Comparison of ENCODE assay signal across 14 cellular contexts in the genomic region with DNA sequence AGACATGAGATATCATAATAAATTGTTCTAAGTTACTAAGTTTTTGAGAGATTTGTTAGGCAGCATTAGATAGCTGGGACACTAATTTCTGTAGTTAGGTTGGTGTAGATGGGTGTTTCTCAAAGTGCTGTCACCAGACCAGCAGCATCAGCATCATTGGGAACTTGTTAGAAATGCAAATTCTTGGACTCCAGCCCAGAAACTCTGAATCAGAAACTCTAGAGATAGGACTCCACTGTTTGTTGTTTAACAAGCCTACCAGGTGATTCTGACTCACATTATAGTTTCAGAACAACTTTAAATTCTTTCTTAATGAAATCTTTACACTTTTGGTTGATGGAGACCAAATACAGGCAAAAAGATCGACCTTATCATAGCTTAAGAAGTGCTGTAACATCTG.
A peak's percentile ranks its signal among the peaks of the same experiment; 100 is the strongest.
DNase-seq lines count a peak whose midpoint lies in the region; ATAC-seq, FAIRE-seq and TF ChIP-seq lines count a peak whose summit lies in the region.
"Had no signal": no experiment of that assay in that cellular context is flagged by ENCODE, and none has a peak within 500 bp of the region (broad histone marks: within the 10 kb centered on the region; RNA-seq: fewer than 3 reads in every experiment).

No MANE protein-coding gene starts in this region.

- H3K9me3 ChIP-seq in Karpas-422 (ENCODE audit: low read length) (no peaks in the 10 kb centered on the region), GM12878 (replicated peaks; ENCODE audit: control insufficient read depth, insufficient read depth, low read length) (no peaks in the 10 kb centered on the region), left lung (no peaks in the 10 kb centered on the region), HepG2 (ENCODE audit: low read length) (no peaks in the 10 kb centered on the region)
- H3K9me3 ChIP-seq: neutrophil, SJSA1 had no signal

- H3K27ac ChIP-seq in Karpas-422 (ENCODE audit: low read length) (no peak overlapping the region), GM12878 (ENCODE audit: control insufficient read depth, insufficient read depth) (no peak overlapping the region), left lung (no peak overlapping the region), HepG2 (ENCODE audit: extremely low read length, insufficient read depth, low read length) (no peak overlapping the region)
- H3K27ac ChIP-seq: neutrophil, SJSA1 had no signal

- intact Hi-C loops in GM12878 (cut with micrococcal nuclease; ENCODE audit: unreplicated experiment) (no loop called here), left lung (cut with DNase I) (no loop called here), HepG2 (cut with micrococcal nuclease; ENCODE audit: unreplicated experiment) (no loop called here)

- SMC1A ChIA-PET in GM12878 (lab: Charles Lee; ENCODE audit: uncharacterized antibody, unreplicated experiment), result interaction anchor here (1.1 kb wide), 1 partner anchor 881 kb away, joined by 3 read pairs; no protein-coding TSS in a partner anchor

- H3K27me3 ChIP-seq in Karpas-422 (ENCODE audit: low read length), result no peaks in the 10 kb centered on the region
- H3K27me3 ChIP-seq in GM12878 (replicated peaks in 1 of 2; ENCODE audit: control insufficient read depth in 2 of 2, insufficient read depth in 2 of 2, low read length in 1 of 2), result no peaks in the 10 kb centered on the region
- no peaks in the 10 kb centered on the region for H3K27me3 ChIP-seq in left lung
- no peaks in the 10 kb centered on the region for H3K27me3 ChIP-seq in HepG2 (ENCODE audit: control insufficient read depth in 1 of 2, insufficient read depth in 2 of 2, low read length in 2 of 2)
- H3K27me3 ChIP-seq: neutrophil, SJSA1 had no signal

- TF ChIP-seq RAD21 in GM12878 (IDR thresholded peaks at IDR 0.05; ENCODE audit: insufficient read depth, low read depth, low read length) (no peak), HepG2 (CRISPR knock-in tag; IDR thresholded peaks at IDR 0.05) (no peak)

- H3K79me2 ChIP-seq in Karpas-422 (ENCODE audit: low read length) (no peaks in the 10 kb centered on the region), GM12878 (ENCODE audit: control insufficient read depth, insufficient read depth, low read length) (no peaks in the 10 kb centered on the region), HepG2 (ENCODE audit: insufficient read depth, low read length) (no peaks in the 10 kb centered on the region)

- in situ Hi-C loops in GM12878 (cut with MboI) (no loop called here), HepG2 (cut with HindIII; ENCODE audit: extremely low pct_ligation_motif_present, low pct_unique_long_range_greater_than_20kb) (no loop called here)

- H3K4me1 ChIP-seq in Karpas-422 (ENCODE audit: low read length) (no peaks in the 10 kb centered on the region; the same call in 1 of the 2 replicates), GM12878 (ENCODE audit: control insufficient read depth, insufficient read depth, low read length) (no peaks in the 10 kb centered on the region), left lung (no peaks in the 10 kb centered on the region), HepG2 (ENCODE audit: insufficient read depth, low read length) (no peaks in the 10 kb centered on the region)
- H3K4me1 ChIP-seq: SJSA1 had no signal

- H3K9ac ChIP-seq in Karpas-422 (ENCODE audit: low read length) (no peak overlapping the region), GM12878 (ENCODE audit: control insufficient read depth, insufficient read depth, low read length) (no peak overlapping the region), HepG2 (ENCODE audit: insufficient read depth, low read depth, low read length) (no peak overlapping the region)

- peak; percentile 45 for DNase-seq in Daoy (ENCODE audit: low read depth)
- DNase-seq in Karpas-422, result no peak
- no peak for DNase-seq in GM12878 (ENCODE audit: low read depth, low spot score)
- no peak for DNase-seq in left lung
- no peak for DNase-seq in HepG2 (ENCODE audit: low spot score)
- DNase-seq in ecto neural progenitor cell (ENCODE audit: low spot score), result no peak
- no peak for DNase-seq in SKM-1 (lab: John Stamatoyannopoulos, UW; ENCODE audit: unreplicated experiment)
- no peak for DNase-seq in midbrain (lab: John Stamatoyannopoulos, UW)
- DNase-seq: activated CD4-positive, alpha-beta T cell treated with anti-CD3 and anti-CD28 coated beads, Interleukin-2, amount 10 ng/mL, durations not matched to agents 7 days and 5 days; activated naive CD4-positive, alpha-beta T cell treated with Interleukin-2 at 50 U/mL for 16 hours had no signal

- RAD21 ChIA-PET in GM12878 (lab: Charles Lee; ENCODE audit: unreplicated experiment), result interaction anchor here (0.5 kb wide), 1 partner anchor 400 kb away, joined by 3 read pairs; no protein-coding TSS in a partner anchor

- FAIRE-seq in GM12878 (lab: Jason Lieb, UNC), result no peak
- FAIRE-seq in HepG2 (lab: Jason Lieb, UNC), result no peak
- FAIRE-seq: D721Med, islet of Langerhans had no signal

- H3K4me2 ChIP-seq in Karpas-422 (ENCODE audit: low read depth, low read length, poor library complexity, severe bottlenecking) (no peak overlapping the region), GM12878 (ENCODE audit: control insufficient read depth, insufficient read depth) (no peak overlapping the region), HepG2 (ENCODE audit: low read depth, low read length) (no peak overlapping the region)

- CTCF ChIA-PET in GM12878 (lab: Yijun Ruan, JAX) (interaction anchor here (1.5 kb wide), 1 partner anchor 9 kb away, joined by 3 read pairs; no protein-coding TSS in a partner anchor), HepG2 (lab: Yijun Ruan, JAX; ENCODE audit: low intra/inter-chr PET ratio, low total read pairs) (no interaction called here)

- ATAC-seq in GM12878 (peak; percentile 55), left lung (peak; percentile 41), HepG2 (no peak)

- POLR2A ChIA-PET in GM12878 (lab: Charles Lee) (no interaction called here), HepG2 (lab: Yijun Ruan, JAX) (no interaction called here)

- H2AFZ ChIP-seq in Karpas-422 (ENCODE audit: low read length) (peak overlapping the region; percentile 50; the same call in 1 of the 2 replicates), GM12878 (ENCODE audit: control insufficient read depth, low read depth, low read length) (no peak overlapping the region), HepG2 (ENCODE audit: low read length) (no peak overlapping the region)

- H3K9me2 ChIP-seq in Karpas-422 (replicated peaks; ENCODE audit: insufficient read depth, low read length), result no peaks in the 10 kb centered on the region

- TF ChIP-seq EP300 in GM12878 (IDR thresholded peaks at IDR 0.05; ENCODE audit: borderline replicate concordance in 1 of 2, control insufficient read depth in 1 of 2, low read depth in 2 of 2, low read length in 2 of 2) (no peak), HepG2 (IDR thresholded peaks at IDR 0.05; ENCODE audit: low read depth in 2 of 2, low read length in 2 of 2) (no peak), HepG2 (CRISPR knock-in tag; IDR thresholded peaks at IDR 0.05; ENCODE audit: borderline replicate concordance) (no peak)

- H3K36me3 ChIP-seq in Karpas-422 (ENCODE audit: insufficient read depth, low read length) (no peaks in the 10 kb centered on the region), GM12878 (ENCODE audit: control insufficient read depth in 2 of 2, insufficient read depth in 2 of 2, low read length in 1 of 2) (no peaks in the 10 kb centered on the region), left lung (no peaks in the 10 kb centered on the region), HepG2 (replicated peaks in 1 of 2; ENCODE audit: control insufficient read depth in 1 of 2, insufficient read depth in 2 of 2, low read length in 2 of 2) (no peaks in the 10 kb centered on the region)
- H3K36me3 ChIP-seq: neutrophil, SJSA1 had no signal

- no peak for TF ChIP-seq POLR2A in GM12878 (IDR thresholded peaks at IDR 0.05; ENCODE audit: low read depth, low read length)
- TF ChIP-seq POLR2A in HepG2 (IDR thresholded peaks at IDR 0.05; ENCODE audit: insufficient read depth in 1 of 2, low read depth in 2 of 2, low read length in 2 of 2), result no peak

- BruUV-seq in GM12878 (replicated peaks; lab: Mats Ljungman, UMichigan), result no TSS peak
- BruUV-seq in HepG2 (replicated peaks; lab: Mats Ljungman, UMichigan), result no TSS peak

- 0% methylated on average over 1 of the region's 1 CpG for WGBS in GM12878 (ENCODE audit: insufficient coverage, insufficient replicate concordance, low lambda C conversion rate, missing lambda C conversion rate)
- 0% methylated on average over 1 of the region's 1 CpG for WGBS in HepG2 (ENCODE audit: low lambda C conversion rate)

- TF ChIP-seq CTCF in GM12878 (IDR thresholded peaks at IDR 0.05 in 2 of 3, conservative IDR thresholded peaks at IDR 0.05 in 1 of 3; ENCODE audit: control insufficient read depth in 2 of 3, extremely low read depth in 1 of 3, insufficient read depth in 1 of 3, low read depth in 3 of 3, low read length in 3 of 3) (no peak), left lung (IDR thresholded peaks at IDR 0.05) (no peak), HepG2 (CRISPR knock-in tag; IDR thresholded peaks at IDR 0.05) (no peak)

- H4K20me1 ChIP-seq in Karpas-422 (ENCODE audit: insufficient read depth, low read depth, low read length), result no peaks in the 10 kb centered on the region
- no peaks in the 10 kb centered on the region for H4K20me1 ChIP-seq in GM12878 (ENCODE audit: control insufficient read depth, insufficient read depth)
- no peaks in the 10 kb centered on the region for H4K20me1 ChIP-seq in HepG2 (ENCODE audit: insufficient read depth, low read length)

- H3K4me3 ChIP-seq in Karpas-422 (ENCODE audit: low read length) (no peak overlapping the region), GM12878 (no peak overlapping the region), left lung (no peak overlapping the region), HepG2 (replicated peaks in 1 of 3; ENCODE audit: insufficient read depth in 1 of 3, low read depth in 2 of 3, low read length in 3 of 3) (no peak overlapping the region)
- H3K4me3 ChIP-seq: SJSA1 had no signal

TF ChIP-seq in GM12878, 131 proteins besides CTCF, POLR2A, EP300 and RAD21:
- TF ChIP-seq BHLHE40 (IDR thresholded peaks at IDR 0.05; ENCODE audit: borderline replicate concordance in 1 of 2, low read depth in 2 of 2, low read length in 1 of 2) (peak in 1 of 2 experiments; percentile 14; a peak in 1 of 4 replicates), FOS (IDR thresholded peaks at IDR 0.05; ENCODE audit: borderline replicate concordance, extremely low read depth, insufficient read length) (no peak)

TF ChIP-seq in HepG2, 621 proteins besides CTCF, POLR2A, EP300 and RAD21 (continues in another document):
- TF ChIP-seq SRSF4 (IDR thresholded peaks at IDR 0.05; ENCODE audit: low read depth, low read length, poor library complexity, severe bottlenecking) (no peak), HOXA3 (CRISPR knock-in tag; IDR thresholded peaks at IDR 0.05) (no peak), ZNF577 (CRISPR knock-in tag; IDR thresholded peaks at IDR 0.05; ENCODE audit: borderline replicate concordance, low read depth) (no peak), PAX8 (CRISPR knock-in tag; IDR thresholded peaks at IDR 0.05; ENCODE audit: borderline replicate concordance) (no peak)
